1 cellular context compared by ENCODE assay signal in the genomic region with DNA sequence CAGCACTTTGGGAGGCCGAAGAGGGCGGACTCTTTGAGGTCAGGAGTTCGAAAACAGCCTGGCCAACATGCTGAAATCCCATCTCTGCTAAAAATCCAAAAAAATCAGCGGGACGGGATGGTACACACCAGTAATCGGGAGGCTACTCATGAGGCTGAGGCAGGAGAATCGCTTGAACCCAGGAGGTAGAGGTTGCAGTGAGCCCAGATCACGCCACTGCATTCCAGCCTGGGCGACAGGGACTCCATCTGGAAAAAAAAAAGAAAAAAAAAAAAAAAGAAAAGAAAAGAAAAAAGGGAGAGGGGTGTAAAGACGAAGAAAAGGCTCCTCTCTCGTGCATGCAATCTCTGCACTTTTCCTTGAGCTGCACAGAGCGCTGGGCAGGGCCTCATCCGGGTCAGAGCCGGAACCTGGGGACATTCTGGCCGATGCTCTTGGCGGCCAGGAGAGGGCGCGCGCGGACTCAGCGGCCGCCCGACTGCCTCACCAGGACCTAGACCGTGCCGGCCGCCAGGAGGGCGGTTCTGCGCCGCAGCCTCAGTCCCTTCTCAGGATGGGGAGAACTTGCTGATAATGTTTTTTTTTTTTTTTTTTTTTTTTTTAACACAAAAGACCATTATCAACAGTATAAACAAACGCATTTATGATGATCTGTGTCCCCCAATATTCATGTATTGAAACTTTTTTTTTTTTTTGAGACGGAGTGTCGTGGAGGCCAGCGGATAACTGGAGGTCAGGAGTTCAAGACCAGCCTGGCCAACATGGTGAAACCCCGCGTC.
TF ChIP-seq lines count a peak whose summit lies in the region.

No MANE protein-coding gene starts in this region.

TF ChIP-seq in K562, 482 proteins besides CTCF, POLR2A, EP300 and RAD21 (continued from another document and continues in another):
- TF ChIP-seq, protein P1, sequence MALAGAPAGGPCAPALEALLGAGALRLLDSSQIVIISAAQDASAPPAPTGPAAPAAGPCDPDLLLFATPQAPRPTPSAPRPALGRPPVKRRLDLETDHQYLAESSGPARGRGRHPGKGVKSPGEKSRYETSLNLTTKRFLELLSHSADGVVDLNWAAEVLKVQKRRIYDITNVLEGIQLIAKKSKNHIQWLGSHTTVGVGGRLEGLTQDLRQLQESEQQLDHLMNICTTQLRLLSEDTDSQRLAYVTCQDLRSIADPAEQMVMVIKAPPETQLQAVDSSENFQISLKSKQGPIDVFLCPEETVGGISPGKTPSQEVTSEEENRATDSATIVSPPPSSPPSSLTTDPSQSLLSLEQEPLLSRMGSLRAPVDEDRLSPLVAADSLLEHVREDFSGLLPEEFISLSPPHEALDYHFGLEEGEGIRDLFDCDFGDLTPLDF (CRISPR knock-in tag; IDR thresholded peaks at IDR 0.05) = no peak
- no peak for TF ChIP-seq ZC3H11A (IDR thresholded peaks at IDR 0.05; ENCODE audit: low read depth, low read length)
- no peak for TF ChIP-seq ZNF184 (CRISPR knock-in tag; IDR thresholded peaks at IDR 0.05)
- TF ChIP-seq, protein P2, sequence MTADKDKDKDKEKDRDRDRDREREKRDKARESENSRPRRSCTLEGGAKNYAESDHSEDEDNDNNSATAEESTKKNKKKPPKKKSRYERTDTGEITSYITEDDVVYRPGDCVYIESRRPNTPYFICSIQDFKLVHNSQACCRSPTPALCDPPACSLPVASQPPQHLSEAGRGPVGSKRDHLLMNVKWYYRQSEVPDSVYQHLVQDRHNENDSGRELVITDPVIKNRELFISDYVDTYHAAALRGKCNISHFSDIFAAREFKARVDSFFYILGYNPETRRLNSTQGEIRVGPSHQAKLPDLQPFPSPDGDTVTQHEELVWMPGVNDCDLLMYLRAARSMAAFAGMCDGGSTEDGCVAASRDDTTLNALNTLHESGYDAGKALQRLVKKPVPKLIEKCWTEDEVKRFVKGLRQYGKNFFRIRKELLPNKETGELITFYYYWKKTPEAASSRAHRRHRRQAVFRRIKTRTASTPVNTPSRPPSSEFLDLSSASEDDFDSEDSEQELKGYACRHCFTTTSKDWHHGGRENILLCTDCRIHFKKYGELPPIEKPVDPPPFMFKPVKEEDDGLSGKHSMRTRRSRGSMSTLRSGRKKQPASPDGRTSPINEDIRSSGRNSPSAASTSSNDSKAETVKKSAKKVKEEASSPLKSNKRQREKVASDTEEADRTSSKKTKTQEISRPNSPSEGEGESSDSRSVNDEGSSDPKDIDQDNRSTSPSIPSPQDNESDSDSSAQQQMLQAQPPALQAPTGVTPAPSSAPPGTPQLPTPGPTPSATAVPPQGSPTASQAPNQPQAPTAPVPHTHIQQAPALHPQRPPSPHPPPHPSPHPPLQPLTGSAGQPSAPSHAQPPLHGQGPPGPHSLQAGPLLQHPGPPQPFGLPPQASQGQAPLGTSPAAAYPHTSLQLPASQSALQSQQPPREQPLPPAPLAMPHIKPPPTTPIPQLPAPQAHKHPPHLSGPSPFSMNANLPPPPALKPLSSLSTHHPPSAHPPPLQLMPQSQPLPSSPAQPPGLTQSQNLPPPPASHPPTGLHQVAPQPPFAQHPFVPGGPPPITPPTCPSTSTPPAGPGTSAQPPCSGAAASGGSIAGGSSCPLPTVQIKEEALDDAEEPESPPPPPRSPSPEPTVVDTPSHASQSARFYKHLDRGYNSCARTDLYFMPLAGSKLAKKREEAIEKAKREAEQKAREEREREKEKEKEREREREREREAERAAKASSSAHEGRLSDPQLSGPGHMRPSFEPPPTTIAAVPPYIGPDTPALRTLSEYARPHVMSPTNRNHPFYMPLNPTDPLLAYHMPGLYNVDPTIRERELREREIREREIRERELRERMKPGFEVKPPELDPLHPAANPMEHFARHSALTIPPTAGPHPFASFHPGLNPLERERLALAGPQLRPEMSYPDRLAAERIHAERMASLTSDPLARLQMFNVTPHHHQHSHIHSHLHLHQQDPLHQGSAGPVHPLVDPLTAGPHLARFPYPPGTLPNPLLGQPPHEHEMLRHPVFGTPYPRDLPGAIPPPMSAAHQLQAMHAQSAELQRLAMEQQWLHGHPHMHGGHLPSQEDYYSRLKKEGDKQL (CRISPR knock-in tag; IDR thresholded peaks at IDR 0.05; ENCODE audit: borderline replicate concordance) = no peak
- TF ChIP-seq, protein P3, sequence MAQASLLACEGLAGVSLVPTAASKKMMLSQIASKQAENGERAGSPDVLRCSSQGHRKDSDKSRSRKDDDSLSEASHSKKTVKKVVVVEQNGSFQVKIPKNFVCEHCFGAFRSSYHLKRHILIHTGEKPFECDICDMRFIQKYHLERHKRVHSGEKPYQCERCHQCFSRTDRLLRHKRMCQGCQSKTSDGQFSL (CRISPR knock-in tag; IDR thresholded peaks at IDR 0.05) = no peak
- TF ChIP-seq, protein P3 (tag; IDR thresholded peaks at IDR 0.05) = no peak
- no peak for TF ChIP-seq TCF7L2 (IDR thresholded peaks at IDR 0.05; ENCODE audit: low read depth, low read length)
- no peak for TF ChIP-seq SMARCA5 (IDR thresholded peaks at IDR 0.05)
- peak; percentile 23; the same call in 1 of the 2 replicates for TF ChIP-seq KLF13 (tag; IDR thresholded peaks at IDR 0.05; ENCODE audit: borderline replicate concordance, low read depth)
- no peak for TF ChIP-seq KAT8 (IDR thresholded peaks at IDR 0.05; ENCODE audit: low read depth)
- peak; percentile 93 for TF ChIP-seq RB1 (IDR thresholded peaks at IDR 0.05; ENCODE audit: low read depth)
- TF ChIP-seq KLF6 (CRISPR knock-in tag; IDR thresholded peaks at IDR 0.05; ENCODE audit: borderline replicate concordance) = no peak
- no peak for TF ChIP-seq PYGO2 (tag; IDR thresholded peaks at IDR 0.05)
- TF ChIP-seq NR2C2 (CRISPR knock-in tag; IDR thresholded peaks at IDR 0.05) = no peak
- TF ChIP-seq NR2C2 (tag; IDR thresholded peaks at IDR 0.05) = peak; percentile 47; the same call in 1 of the 2 replicates
- 0 out of 2 replicates have a peak, but pooled peaks have one; percentile 23 for TF ChIP-seq NBN (IDR thresholded peaks at IDR 0.05; ENCODE audit: low read depth)
- TF ChIP-seq IFI16 (CRISPR knock-in tag; IDR thresholded peaks at IDR 0.05) = no peak
- TF ChIP-seq FOXA1 (IDR thresholded peaks at IDR 0.05; ENCODE audit: borderline replicate concordance) = no peak
- TF ChIP-seq NCOA6 (IDR thresholded peaks at IDR 0.05) = no peak
- no peak for TF ChIP-seq FOXK1 (CRISPR knock-in tag; IDR thresholded peaks at IDR 0.05; ENCODE audit: borderline replicate concordance)
- peak; percentile 87 for TF ChIP-seq XRCC5 (IDR thresholded peaks at IDR 0.05; ENCODE audit: low read depth, low read length)
- TF ChIP-seq, protein P4, sequence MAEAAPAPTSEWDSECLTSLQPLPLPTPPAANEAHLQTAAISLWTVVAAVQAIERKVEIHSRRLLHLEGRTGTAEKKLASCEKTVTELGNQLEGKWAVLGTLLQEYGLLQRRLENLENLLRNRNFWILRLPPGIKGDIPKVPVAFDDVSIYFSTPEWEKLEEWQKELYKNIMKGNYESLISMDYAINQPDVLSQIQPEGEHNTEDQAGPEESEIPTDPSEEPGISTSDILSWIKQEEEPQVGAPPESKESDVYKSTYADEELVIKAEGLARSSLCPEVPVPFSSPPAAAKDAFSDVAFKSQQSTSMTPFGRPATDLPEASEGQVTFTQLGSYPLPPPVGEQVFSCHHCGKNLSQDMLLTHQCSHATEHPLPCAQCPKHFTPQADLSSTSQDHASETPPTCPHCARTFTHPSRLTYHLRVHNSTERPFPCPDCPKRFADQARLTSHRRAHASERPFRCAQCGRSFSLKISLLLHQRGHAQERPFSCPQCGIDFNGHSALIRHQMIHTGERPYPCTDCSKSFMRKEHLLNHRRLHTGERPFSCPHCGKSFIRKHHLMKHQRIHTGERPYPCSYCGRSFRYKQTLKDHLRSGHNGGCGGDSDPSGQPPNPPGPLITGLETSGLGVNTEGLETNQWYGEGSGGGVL (CRISPR knock-in tag; IDR thresholded peaks at IDR 0.05) = no peak
- peak; percentile 40 for TF ChIP-seq FIP1L1 (IDR thresholded peaks at IDR 0.05; ENCODE audit: low read depth, low read length, poor library complexity, severe bottlenecking)
- TF ChIP-seq, protein P5, sequence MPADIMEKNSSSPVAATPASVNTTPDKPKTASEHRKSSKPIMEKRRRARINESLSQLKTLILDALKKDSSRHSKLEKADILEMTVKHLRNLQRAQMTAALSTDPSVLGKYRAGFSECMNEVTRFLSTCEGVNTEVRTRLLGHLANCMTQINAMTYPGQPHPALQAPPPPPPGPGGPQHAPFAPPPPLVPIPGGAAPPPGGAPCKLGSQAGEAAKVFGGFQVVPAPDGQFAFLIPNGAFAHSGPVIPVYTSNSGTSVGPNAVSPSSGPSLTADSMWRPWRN (IDR thresholded peaks at IDR 0.05; ENCODE audit: low read depth) = no peak
- TF ChIP-seq, protein P6, sequence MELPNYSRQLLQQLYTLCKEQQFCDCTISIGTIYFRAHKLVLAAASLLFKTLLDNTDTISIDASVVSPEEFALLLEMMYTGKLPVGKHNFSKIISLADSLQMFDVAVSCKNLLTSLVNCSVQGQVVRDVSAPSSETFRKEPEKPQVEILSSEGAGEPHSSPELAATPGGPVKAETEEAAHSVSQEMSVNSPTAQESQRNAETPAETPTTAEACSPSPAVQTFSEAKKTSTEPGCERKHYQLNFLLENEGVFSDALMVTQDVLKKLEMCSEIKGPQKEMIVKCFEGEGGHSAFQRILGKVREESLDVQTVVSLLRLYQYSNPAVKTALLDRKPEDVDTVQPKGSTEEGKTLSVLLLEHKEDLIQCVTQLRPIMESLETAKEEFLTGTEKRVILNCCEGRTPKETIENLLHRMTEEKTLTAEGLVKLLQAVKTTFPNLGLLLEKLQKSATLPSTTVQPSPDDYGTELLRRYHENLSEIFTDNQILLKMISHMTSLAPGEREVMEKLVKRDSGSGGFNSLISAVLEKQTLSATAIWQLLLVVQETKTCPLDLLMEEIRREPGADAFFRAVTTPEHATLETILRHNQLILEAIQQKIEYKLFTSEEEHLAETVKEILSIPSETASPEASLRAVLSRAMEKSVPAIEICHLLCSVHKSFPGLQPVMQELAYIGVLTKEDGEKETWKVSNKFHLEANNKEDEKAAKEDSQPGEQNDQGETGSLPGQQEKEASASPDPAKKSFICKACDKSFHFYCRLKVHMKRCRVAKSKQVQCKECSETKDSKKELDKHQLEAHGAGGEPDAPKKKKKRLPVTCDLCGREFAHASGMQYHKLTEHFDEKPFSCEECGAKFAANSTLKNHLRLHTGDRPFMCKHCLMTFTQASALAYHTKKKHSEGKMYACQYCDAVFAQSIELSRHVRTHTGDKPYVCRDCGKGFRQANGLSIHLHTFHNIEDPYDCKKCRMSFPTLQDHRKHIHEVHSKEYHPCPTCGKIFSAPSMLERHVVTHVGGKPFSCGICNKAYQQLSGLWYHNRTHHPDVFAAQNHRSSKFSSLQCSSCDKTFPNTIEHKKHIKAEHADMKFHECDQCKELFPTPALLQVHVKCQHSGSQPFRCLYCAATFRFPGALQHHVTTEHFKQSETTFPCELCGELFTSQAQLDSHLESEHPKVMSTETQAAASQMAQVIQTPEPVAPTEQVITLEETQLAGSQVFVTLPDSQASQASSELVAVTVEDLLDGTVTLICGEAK (IDR thresholded peaks at IDR 0.05) = no peak
- TF ChIP-seq, protein P6 (CRISPR knock-in tag; IDR thresholded peaks at IDR 0.05) = no peak
- TF ChIP-seq SRF (CRISPR knock-in tag; IDR thresholded peaks at IDR 0.05) = 0 out of 4 replicates have a peak, but pooled peaks of 1 of the 2 experiments have one; percentile 14
- TF ChIP-seq, protein P7, sequence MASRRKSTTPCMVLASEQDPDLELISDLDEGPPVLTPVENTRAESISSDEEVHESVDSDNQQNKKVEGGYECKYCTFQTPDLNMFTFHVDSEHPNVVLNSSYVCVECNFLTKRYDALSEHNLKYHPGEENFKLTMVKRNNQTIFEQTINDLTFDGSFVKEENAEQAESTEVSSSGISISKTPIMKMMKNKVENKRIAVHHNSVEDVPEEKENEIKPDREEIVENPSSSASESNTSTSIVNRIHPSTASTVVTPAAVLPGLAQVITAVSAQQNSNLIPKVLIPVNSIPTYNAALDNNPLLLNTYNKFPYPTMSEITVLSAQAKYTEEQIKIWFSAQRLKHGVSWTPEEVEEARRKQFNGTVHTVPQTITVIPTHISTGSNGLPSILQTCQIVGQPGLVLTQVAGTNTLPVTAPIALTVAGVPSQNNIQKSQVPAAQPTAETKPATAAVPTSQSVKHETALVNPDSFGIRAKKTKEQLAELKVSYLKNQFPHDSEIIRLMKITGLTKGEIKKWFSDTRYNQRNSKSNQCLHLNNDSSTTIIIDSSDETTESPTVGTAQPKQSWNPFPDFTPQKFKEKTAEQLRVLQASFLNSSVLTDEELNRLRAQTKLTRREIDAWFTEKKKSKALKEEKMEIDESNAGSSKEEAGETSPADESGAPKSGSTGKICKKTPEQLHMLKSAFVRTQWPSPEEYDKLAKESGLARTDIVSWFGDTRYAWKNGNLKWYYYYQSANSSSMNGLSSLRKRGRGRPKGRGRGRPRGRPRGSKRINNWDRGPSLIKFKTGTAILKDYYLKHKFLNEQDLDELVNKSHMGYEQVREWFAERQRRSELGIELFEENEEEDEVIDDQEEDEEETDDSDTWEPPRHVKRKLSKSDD (conservative IDR thresholded peaks at IDR 0.05; ENCODE audit: low read length) = no peak
